8 cellular contexts compared by ENCODE assay signal in genomic region chr19:42250666-42251531, GRCh38. TPM values are rescaled to one million over a fixed set of nuclear protein-coding genes. Genes with fewer than 3 reads are reported as not detected.
DNase-seq lines count a peak whose midpoint lies in the region; ATAC-seq and TF ChIP-seq lines count a peak whose summit lies in the region.

No MANE protein-coding gene starts in this region.

- no peak for TF ChIP-seq POLR2A in esophagus muscularis mucosa (IDR thresholded peaks at IDR 0.05; ENCODE audit: low read depth)
- TF ChIP-seq POLR2A in ovary (IDR thresholded peaks at IDR 0.05), result no peak

- intact Hi-C loops in esophagus muscularis mucosa (cut with DNase I) (no loop called here), ovary (cut with DNase I) (no loop called here)

- H3K36me3 ChIP-seq in RWPE2 (ENCODE audit: low read depth), result peaks cover 38% of the 10 kb centered on the region
- H3K36me3 ChIP-seq in esophagus muscularis mucosa, result peaks cover 5 to 37% (median 23%) of the 10 kb centered on the region in 4 donors
- H3K36me3 ChIP-seq in ovary, result no peaks in the 10 kb centered on the region

- peak overlapping the region; percentile 84 for H3K4me3 ChIP-seq in AG10803 (ENCODE audit: low read length)
- H3K4me3 ChIP-seq in RWPE2 (ENCODE audit: severe bottlenecking), result peak overlapping the region; percentile 5
- peak overlapping the region; percentile 85 to 98 (median 96) for H3K4me3 ChIP-seq in esophagus muscularis mucosa
- H3K4me3 ChIP-seq in ovary, result no peak overlapping the region

- H3K27me3 ChIP-seq in RWPE2 (ENCODE audit: insufficient read depth, poor library complexity, severe bottlenecking), result no peaks in the 10 kb centered on the region
- H3K27me3 ChIP-seq in esophagus muscularis mucosa, result no peaks in the 10 kb centered on the region
- no peaks in the 10 kb centered on the region for H3K27me3 ChIP-seq in ovary

- DNase-seq in AG10803 (ENCODE audit: low read depth) (peak; percentile 56), RWPE2 (ENCODE audit: low spot score) (no peak), esophagus muscularis mucosa (ENCODE audit: extremely low spot score) (no peak), ovary (peak in 4 of 5 donors; percentile 26 to 71 (median 65)), NCI-H2081 treated with DMSO at 0.1 percent for 48 hours (lab: John Stamatoyannopoulos, UW) (no peak), putamen (ENCODE audit: low spot score) (no peak), NCI-H187 treated with DMSO at 0.1 percent for 48 hours (lab: John Stamatoyannopoulos, UW) (no peak)

- H3K27ac ChIP-seq in RWPE2 (ENCODE audit: poor library complexity, severe bottlenecking), result peak overlapping the region; percentile 96
- H3K27ac ChIP-seq in esophagus muscularis mucosa (replicated peaks in 1 of 4), result peak overlapping the region; percentile 100
- H3K27ac ChIP-seq in ovary, result peak overlapping the region; percentile 42 to 44

- no peak for TF ChIP-seq EP300 in esophagus muscularis mucosa (IDR thresholded peaks at IDR 0.05)
- no peak for TF ChIP-seq EP300 in ovary (IDR thresholded peaks at IDR 0.05)

- no peak for TF ChIP-seq CTCF in AG10803 (conservative IDR thresholded peaks at IDR 0.05; ENCODE audit: low read length)
- TF ChIP-seq CTCF in RWPE2 (IDR thresholded peaks at IDR 0.05; ENCODE audit: poor library complexity, severe bottlenecking), result no peak
- TF ChIP-seq CTCF in esophagus muscularis mucosa (IDR thresholded peaks at IDR 0.05), result no peak
- TF ChIP-seq CTCF in ovary (IDR thresholded peaks at IDR 0.05), result no peak

- 10% methylated on average over 10 of the region's 19 CpGs for WGBS in esophagus muscularis mucosa
- WGBS in ovary, 3 donors, result 21 to 24% (median 23%) methylated on average over 19 of the region's 19 CpGs

- no peaks in the 10 kb centered on the region for H3K9me3 ChIP-seq in RWPE2 (ENCODE audit: severe bottlenecking)
- no peaks in the 10 kb centered on the region for H3K9me3 ChIP-seq in esophagus muscularis mucosa
- H3K9me3 ChIP-seq in ovary, result no peaks in the 10 kb centered on the region

- H3K4me1 ChIP-seq in RWPE2 (ENCODE audit: insufficient read depth, poor library complexity, severe bottlenecking) (peaks cover 7% of the 10 kb centered on the region), esophagus muscularis mucosa (peaks cover 59 to 81% (median 73%) of the 10 kb centered on the region in 4 donors), ovary (ENCODE audit: insufficient read depth) (peaks cover 31% of the 10 kb centered on the region)

- no peak for ATAC-seq in RWPE2 (ENCODE audit: low read depth)
- ATAC-seq in GM18511 (IDR thresholded peaks at IDR 0.05; ENCODE audit: unreplicated experiment), result no peak

RNA-seq across cellular contexts. Expression of gene ERF, which starts 4.0 kb away (rescaled TPM):
- 10 to 100 TPM; 16.6 to 38.8 (median 35.5) TPM for total RNA-seq in esophagus muscularis mucosa
- total RNA-seq in ovary, result 100 to 1,000 TPM in 1 of 7 donors, 10 to 100 TPM in 6; 23.1 to 110 (median 76.6) TPM
- polyA plus RNA-seq in ovary, result 10 to 100 TPM; 31.7 to 51.0 TPM

RNA-seq across cellular contexts. Expression of gene GSK3A, which starts 8.5 kb away (rescaled TPM):
- total RNA-seq in esophagus muscularis mucosa, result 10 to 100 TPM; 33.8 to 46.1 (median 41.8) TPM
- total RNA-seq in ovary, result 10 to 100 TPM; 16.0 to 40.9 (median 34.9) TPM
- 10 to 100 TPM; 31.9 to 38.3 TPM for polyA plus RNA-seq in ovary

RNA-seq across cellular contexts. Expression of gene CIC, which starts 18.2 kb away (rescaled TPM):
- total RNA-seq in esophagus muscularis mucosa (10 to 100 TPM; 37.8 to 74.2 (median 56.3) TPM), ovary (100 to 1,000 TPM in 4 of 7 donors, 10 to 100 TPM in 3; 24.6 to 139 (median 113) TPM)
- 10 to 100 TPM in 1 of 2 donors, 1 to 10 TPM in 1; 6.6 to 71.0 TPM for polyA plus RNA-seq in ovary

RNA-seq across cellular contexts. Expression of gene ZNF526, which starts 30.8 kb away (rescaled TPM):
- total RNA-seq in esophagus muscularis mucosa, result 1 to 10 TPM; 4.3 to 8.6 (median 7.1) TPM
- total RNA-seq in ovary, result 10 to 100 TPM in 5 of 7 donors, 1 to 10 TPM in 2; 2.4 to 17.9 (median 12.9) TPM
- polyA plus RNA-seq in ovary, result 1 to 10 TPM; 5.0 to 6.5 TPM

RNA-seq across cellular contexts. Expression of gene DEDD2, which starts 33.4 kb away (rescaled TPM):
- total RNA-seq in esophagus muscularis mucosa (10 to 100 TPM; 22.0 to 42.1 (median 31.2) TPM), ovary (10 to 100 TPM; 14.9 to 36.8 (median 25.1) TPM)
- 10 to 100 TPM in 1 of 2 donors, 1 to 10 TPM in 1; 8.3 to 33.1 TPM for polyA plus RNA-seq in ovary

Comparison
In these comparisons a context has a peak if more than half of its experiments do, and no peak if none do; other contexts are left out.
1. DNase-seq: peak in AG10803 (single experiment) and ovary (4 of 5); none in RWPE2 (single experiment), esophagus muscularis mucosa (single experiment), NCI-H2081 treated with DMSO at 0.1 percent for 48 hours (single experiment), putamen (single experiment) and NCI-H187 treated with DMSO at 0.1 percent for 48 hours (single experiment).
2. H3K27ac ChIP-seq: peak in every context shown above with its lines; median percentile 100 in esophagus muscularis mucosa; 96 in RWPE2; 43 in ovary.